18 cellular contexts compared by ENCODE assay signal in the genomic region with DNA sequence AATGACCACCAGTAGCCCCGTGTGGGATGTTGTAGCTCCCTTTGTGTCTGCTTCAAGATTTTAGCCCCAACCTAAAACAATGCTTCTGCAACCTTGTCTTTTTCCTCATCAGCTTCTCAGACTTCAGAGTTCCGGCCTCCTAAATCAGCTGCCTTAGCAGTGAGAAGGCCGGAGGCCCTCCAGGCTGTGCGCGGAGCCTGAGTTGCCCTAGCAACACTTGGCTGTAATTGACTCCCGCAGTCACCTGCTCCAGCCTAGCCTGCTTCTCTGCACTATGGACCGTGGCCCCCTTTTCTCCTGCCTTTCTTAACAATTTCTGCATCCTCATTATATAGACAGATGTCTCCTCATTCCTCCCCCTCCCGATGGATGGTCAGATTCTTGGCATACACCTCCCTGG. TPM values are rescaled to one million over a fixed set of nuclear protein-coding genes. Genes with fewer than 3 reads are reported as not detected.
DNase-seq lines count a peak whose midpoint lies in the region; ATAC-seq, FAIRE-seq and TF ChIP-seq lines count a peak whose summit lies in the region.
"Had no signal": no experiment of that assay in that cellular context is flagged by ENCODE, and none has a peak within 500 bp of the region (broad histone marks: within the 10 kb centered on the region; RNA-seq: fewer than 3 reads in every experiment).

No MANE protein-coding gene starts in this region.

- intact Hi-C loops in K562 (cut with micrococcal nuclease), result no loop called here
- intact Hi-C loops in CD4-positive, alpha-beta memory T cell (cut with micrococcal nuclease), result no loop called here

- DNase-seq in NCI-H510A treated with DMSO at 0.1 percent for 48 hours (lab: John Stamatoyannopoulos, UW) (peak; percentile 6), NCI-H510A (lab: John Stamatoyannopoulos, UW) (no peak), NCI-H146 treated with DMSO at 0.1 percent for 48 hours (lab: John Stamatoyannopoulos, UW; ENCODE audit: unreplicated experiment) (peak; percentile 31), K562 (ENCODE audit: extremely low read depth in 1 of 4, low spot score in 3 of 4) (no peak), occipital lobe (lab: John Stamatoyannopoulos, UW) (peak; percentile 0), NCI-H128 (lab: John Stamatoyannopoulos, UW; ENCODE audit: unreplicated experiment) (no peak), cortex of kidney (lab: John Stamatoyannopoulos, UW) (no peak)
- DNase-seq in CD4-positive, alpha-beta memory T cell, result no peak
- DNase-seq: activated B cell treated with CpG ODN at 0.5 μM for 24 hours, DMS53, heart left ventricle, naive B cell, SJCRH30 had no signal

- H3K27me3 Mint-ChIP-seq in CD4-positive, alpha-beta memory T cell, result no peaks in the 10 kb centered on the region
- H3K27me3 Mint-ChIP-seq: activated B cell treated with CpG ODN at 0.5 μM for 24 hours; naive B cell; stimulated activated naive CD8-positive, alpha-beta T cell treated with anti-CD3 and anti-CD28 coated beads, Interleukin-15, Interleukin-2, amounts not matched to agents 100 ng/mL and 50 ng/mL, for 24 hours had no signal

- no peaks in the 10 kb centered on the region for H3K9me3 Mint-ChIP-seq in CD4-positive, alpha-beta memory T cell
- H3K9me3 Mint-ChIP-seq: activated B cell treated with CpG ODN at 0.5 μM for 24 hours; naive B cell; stimulated activated naive CD8-positive, alpha-beta T cell treated with anti-CD3 and anti-CD28 coated beads, Interleukin-15, Interleukin-2, amounts not matched to agents 100 ng/mL and 50 ng/mL, for 24 hours had no signal

- H3K4me1 ChIP-seq in K562 (replicated peaks in 1 of 2; ENCODE audit: control insufficient read depth in 2 of 2, insufficient read depth in 2 of 2, low read length in 2 of 2), result no peaks in the 10 kb centered on the region
- H3K4me1 ChIP-seq in CD4-positive, alpha-beta memory T cell (ENCODE audit: insufficient read depth, low read length), result no peaks in the 10 kb centered on the region
- H3K4me1 ChIP-seq: heart left ventricle, SJCRH30 had no signal

- 21% methylated on average over 7 of the region's 8 CpGs for WGBS in K562 (ENCODE audit: insufficient coverage, low coverage, missing lambda C conversion rate)

- FAIRE-seq in K562 (lab: Jason Lieb, UNC), result no peak
- FAIRE-seq: A204.1, GM18507 had no signal

- H3K9ac ChIP-seq in K562 (ENCODE audit: insufficient read depth in 1 of 2, low read depth in 2 of 2, low read length in 2 of 2), result no peak overlapping the region
- H3K9ac ChIP-seq: BLaER1 treated with 17β-estradiol and CSF1 and Interleukin-3, amounts not matched to agents 10 nM and 100 nM had no signal

- TF ChIP-seq POLR2A in K562 (conservative IDR thresholded peaks at IDR 0.05), result no peak

- no peak overlapping the region for H3K4me3 ChIP-seq in K562
- H3K4me3 ChIP-seq in CD4-positive, alpha-beta memory T cell (ENCODE audit: low read length in 2 of 2), result no peak overlapping the region
- H3K4me3 ChIP-seq: BLaER1 treated with 17β-estradiol and CSF1 and Interleukin-3, amounts not matched to agents 10 nM and 100 nM; heart left ventricle; SJCRH30 had no signal

- no peaks in the 10 kb centered on the region for H3K36me3 Mint-ChIP-seq in CD4-positive, alpha-beta memory T cell
- H3K36me3 Mint-ChIP-seq: naive B cell had no signal

- TF ChIP-seq EP300 in K562 (IDR thresholded peaks at IDR 0.05; ENCODE audit: low read length), result no peak

- in situ Hi-C loops in K562 (cut with MboI), result no loop called here

- peak overlapping the region in 1 of 7 donors; percentile 0 for H3K27ac Mint-ChIP-seq in CD4-positive, alpha-beta memory T cell
- H3K27ac Mint-ChIP-seq: activated B cell treated with CpG ODN at 0.5 μM for 24 hours; stimulated activated naive CD8-positive, alpha-beta T cell treated with anti-CD3 and anti-CD28 coated beads, Interleukin-15, Interleukin-2, amounts not matched to agents 100 ng/mL and 50 ng/mL, for 24 hours had no signal

- no peak overlapping the region for H2AFZ ChIP-seq in K562 (ENCODE audit: low read depth, low read length)

- peaks cover 0 to 5% of the 10 kb centered on the region in 2 experiments; a peak in 1 of 5 replicates for H3K27me3 ChIP-seq in K562 (ENCODE audit: control insufficient read depth in 2 of 2, insufficient read depth in 2 of 2, low read length in 2 of 2)
- no peaks in the 10 kb centered on the region for H3K27me3 ChIP-seq in CD4-positive, alpha-beta memory T cell (ENCODE audit: insufficient read depth, low read length)
- H3K27me3 ChIP-seq: SJCRH30 had no signal

- H3K36me3 ChIP-seq in K562 (ENCODE audit: control insufficient read depth, insufficient read depth, low read length), result no peaks in the 10 kb centered on the region
- H3K36me3 ChIP-seq in CD4-positive, alpha-beta memory T cell (ENCODE audit: insufficient read depth, low read length), result no peaks in the 10 kb centered on the region
- H3K36me3 ChIP-seq: BLaER1 treated with 17β-estradiol and CSF1 and Interleukin-3, amounts not matched to agents 10 nM and 100 nM; heart left ventricle; SJCRH30 had no signal

- no peak for TF ChIP-seq CTCF in K562 (IDR thresholded peaks at IDR 0.05 in 2 of 3, conservative IDR thresholded peaks at IDR 0.05 in 1 of 3; ENCODE audit: insufficient read depth in 2 of 3, low read depth in 1 of 3, low read length in 3 of 3)

- CTCF ChIA-PET in K562 (lab: Yijun Ruan, JAX; ENCODE audit: low intra/inter-chr PET ratio), result no interaction called here
- CTCF ChIA-PET in CD4-positive, alpha-beta memory T cell (lab: Charles Lee; ENCODE audit: partially characterized antibody), result no interaction called here

- BruUV-seq in K562 (replicated peaks; lab: Mats Ljungman, UMichigan), result no TSS peak

- POLR2A ChIA-PET in K562 (lab: Yijun Ruan, JAX), result interaction anchor here (0.5 kb wide), 1 partner anchor 13 kb away, joined by 3 read pairs; no protein-coding TSS in a partner anchor
- POLR2A ChIA-PET in CD4-positive, alpha-beta memory T cell (lab: Charles Lee; ENCODE audit: partially characterized antibody), result no interaction called here

- no peak for ATAC-seq in K562
- ATAC-seq: HCT116, heart left ventricle had no signal

- no peaks in the 10 kb centered on the region for H3K79me2 ChIP-seq in K562 (ENCODE audit: control insufficient read depth, insufficient read depth, low read length)

- no peak overlapping the region for H3K4me2 ChIP-seq in K562 (ENCODE audit: insufficient read depth, low read length)
- H3K4me2 ChIP-seq: BLaER1 treated with 17β-estradiol and CSF1 and Interleukin-3, amounts not matched to agents 10 nM and 100 nM had no signal

- H4K20me1 ChIP-seq in K562 (replicated peaks; ENCODE audit: control insufficient read depth, insufficient read depth, low read length), result no peaks in the 10 kb centered on the region
- H4K20me1 ChIP-seq: BLaER1 treated with 17β-estradiol and CSF1 and Interleukin-3, amounts not matched to agents 10 nM and 100 nM had no signal

- H3K4me1 Mint-ChIP-seq in CD4-positive, alpha-beta memory T cell, result peaks cover 8 to 22% (median 16%) of the 10 kb centered on the region in 4 donors
- H3K4me1 Mint-ChIP-seq: naive B cell had no signal

- H3K9me3 ChIP-seq in K562 (replicated peaks; ENCODE audit: control insufficient read depth, insufficient read depth, low read depth, low read length), result no peaks in the 10 kb centered on the region
- H3K9me3 ChIP-seq in CD4-positive, alpha-beta memory T cell (ENCODE audit: control insufficient read depth in 1 of 2, low read length in 2 of 2), result no peaks in the 10 kb centered on the region
- H3K9me3 ChIP-seq: heart left ventricle, SJCRH30 had no signal

- no peaks in the 10 kb centered on the region for H3K9me1 ChIP-seq in K562 (ENCODE audit: control insufficient read depth, insufficient read depth, low read length)

- TF ChIP-seq RAD21 in K562 (CRISPR knock-in tag; conservative IDR thresholded peaks at IDR 0.05 in 1 of 2, IDR thresholded peaks at IDR 0.05 in 1 of 2), result no peak

- H3K4me3 Mint-ChIP-seq in CD4-positive, alpha-beta memory T cell, result no peak overlapping the region
- H3K4me3 Mint-ChIP-seq: activated B cell treated with CpG ODN at 0.5 μM for 24 hours; naive B cell; stimulated activated naive CD8-positive, alpha-beta T cell treated with anti-CD3 and anti-CD28 coated beads, Interleukin-15, Interleukin-2, amounts not matched to agents 100 ng/mL and 50 ng/mL, for 24 hours had no signal

- H3K27ac ChIP-seq in K562 (ENCODE audit: extremely low read depth, low read depth, low read length), result no peak overlapping the region
- no peak overlapping the region for H3K27ac ChIP-seq in CD4-positive, alpha-beta memory T cell (ENCODE audit: low read depth, low read length)
- H3K27ac ChIP-seq: BLaER1 treated with 17β-estradiol and CSF1 and Interleukin-3, amounts not matched to agents 10 nM and 100 nM; heart left ventricle; SJCRH30 had no signal

TF ChIP-seq in K562, 482 proteins besides CTCF, POLR2A, EP300 and RAD21:
- TF ChIP-seq RFX1 (IDR thresholded peaks at IDR 0.05) (peak; percentile 27; the same call in 1 of the 2 replicates), KHSRP (IDR thresholded peaks at IDR 0.05) (no peak)

RNA-seq across cellular contexts. Expression of gene HUWE1, which starts 9.4 kb away (rescaled TPM):
- 349 and 493 TPM in 2 replicates for total RNA-seq in K562 (2011; cell fraction: chromatin; rRNA removed; ENCODE audit: low replicate concordance)
- 186 and 207 TPM in 2 replicates for total RNA-seq in K562 (2011; cell fraction: nucleolus; rRNA removed)
- 242 and 280 TPM in 2 replicates for total RNA-seq in K562 (2011; cell fraction: nucleoplasm; rRNA removed)
- total RNA-seq in K562 (2014; rRNA removed), result 65.1 and 72.3 TPM in 2 replicates
- total RNA-seq in K562 (2014; rRNA removed; fragmentation: Illumina TruSeq; extraction: Trizol), result 68.0 and 74.6 TPM in 2 replicates
- total RNA-seq in K562 (2015; rRNA removed; fragmentation: Illumina TruSeq; extraction: Trizol), result 60.8 and 66.7 TPM in 2 replicates
- 198 and 204 TPM in 2 replicates for total RNA-seq in K562 (2021)
- 73.9 and 86.3 TPM in 2 replicates for polyA plus RNA-seq in K562 (2011; rRNA removed)
- 62.6 and 71.5 TPM in 2 replicates for polyA plus RNA-seq in K562 (2011; cell fraction: cytosol; rRNA removed)
- polyA plus RNA-seq in K562 (2011; cell fraction: nucleus; rRNA removed), result 185 and 198 TPM in 2 replicates
- 70.1 and 84.1 TPM in 2 replicates for polyA plus RNA-seq in K562 (2012)
- 93.4 and 104 TPM in 2 replicates for polyA plus RNA-seq in K562 (2014; fragmentation: Illumina TruSeq; extraction: Trizol)
- polyA plus RNA-seq in K562 (2014; fragmentation: Nextera tagmentation; extraction: Ambion mirVana), result 10 to 100 TPM; 23.9 to 24.8 TPM
- 59.1 and 61.8 TPM in 2 replicates for polyA plus RNA-seq in K562 (2014; rRNA removed)
- polyA minus RNA-seq in K562 (2011; rRNA and poly(A)+ RNA removed), result 332 and 410 TPM in 2 replicates
- 177 and 245 TPM in 2 replicates for polyA minus RNA-seq in K562 (2011; cell fraction: cytosol; rRNA and poly(A)+ RNA removed)
- polyA minus RNA-seq in K562 (2011; cell fraction: nucleus; rRNA and poly(A)+ RNA removed), result 94.5 and 141 TPM in 2 replicates
- total RNA-seq in occipital lobe, result 95.3 TPM
- total RNA-seq in CD4-positive, alpha-beta memory T cell, result 100 to 1,000 TPM; 176 to 202 TPM
- polyA plus RNA-seq in CD4-positive, alpha-beta memory T cell, result 10 to 100 TPM in 1 of 2 donors, 1 to 10 TPM in 1; 3.3 to 19.0 TPM

Comparison
In these comparisons a context has a peak if more than half of its experiments do, and no peak if none do; other contexts are left out.
1. DNase-seq: peak in NCI-H510A treated with DMSO at 0.1 percent for 48 hours (single experiment), NCI-H146 treated with DMSO at 0.1 percent for 48 hours (single experiment) and occipital lobe (single experiment); none in NCI-H510A (single experiment), K562 (0 of 4), NCI-H128 (single experiment), CD4-positive, alpha-beta memory T cell (0 of 5) and cortex of kidney (single experiment).